In the genomic region with DNA sequence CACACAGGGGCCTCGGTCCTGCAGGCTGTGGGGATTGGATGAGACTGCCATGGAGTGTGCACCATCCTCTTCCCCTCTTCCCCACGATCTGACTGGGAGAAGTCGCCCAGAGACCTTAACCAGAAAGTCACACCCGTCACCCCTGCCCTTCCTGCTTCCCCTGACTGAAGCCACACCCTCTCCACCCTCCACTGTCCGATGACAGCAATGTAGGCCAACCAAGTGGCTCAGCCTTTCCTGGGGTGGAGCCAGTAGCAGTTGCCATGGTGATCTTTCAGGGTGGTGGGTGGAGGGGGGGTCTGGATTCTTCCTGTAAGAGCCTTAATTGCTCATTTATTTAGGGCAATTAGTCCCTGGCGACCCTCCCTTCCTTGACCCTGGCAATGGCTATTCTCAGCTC, we compare ENCODE assay signal across 1 cellular context.
TF ChIP-seq lines count a peak whose summit lies in the region.

No MANE protein-coding gene starts in this region.

TF ChIP-seq in WTC11, 78 proteins besides CTCF, POLR2A, EP300 and RAD21:
- TF ChIP-seq ZNF532 (CRISPR knock-in tag; IDR thresholded peaks at IDR 0.05; ENCODE audit: borderline replicate concordance): no peak
- TF ChIP-seq, protein P1, sequence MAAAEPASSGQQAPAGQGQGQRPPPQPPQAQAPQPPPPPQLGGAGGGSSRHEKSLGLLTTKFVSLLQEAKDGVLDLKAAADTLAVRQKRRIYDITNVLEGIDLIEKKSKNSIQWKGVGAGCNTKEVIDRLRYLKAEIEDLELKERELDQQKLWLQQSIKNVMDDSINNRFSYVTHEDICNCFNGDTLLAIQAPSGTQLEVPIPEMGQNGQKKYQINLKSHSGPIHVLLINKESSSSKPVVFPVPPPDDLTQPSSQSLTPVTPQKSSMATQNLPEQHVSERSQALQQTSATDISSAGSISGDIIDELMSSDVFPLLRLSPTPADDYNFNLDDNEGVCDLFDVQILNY (CRISPR knock-in tag; IDR thresholded peaks at IDR 0.05): no peak
- TF ChIP-seq ZSCAN18 (CRISPR knock-in tag; IDR thresholded peaks at IDR 0.05): no peak
- TF ChIP-seq ELF4 (CRISPR knock-in tag; IDR thresholded peaks at IDR 0.05; ENCODE audit: low read depth): no peak
- TF ChIP-seq NR3C1 (CRISPR knock-in tag; conservative IDR thresholded peaks at IDR 0.05; ENCODE audit: low read depth): no peak
- no peak for TF ChIP-seq RORB (CRISPR knock-in tag; IDR thresholded peaks at IDR 0.05)
- TF ChIP-seq MYBL2 (CRISPR knock-in tag; IDR thresholded peaks at IDR 0.05): no peak
- no peak for TF ChIP-seq TCF7 (CRISPR knock-in tag; IDR thresholded peaks at IDR 0.05; ENCODE audit: low read depth)
- no peak for TF ChIP-seq ZNF121 (CRISPR knock-in tag; IDR thresholded peaks at IDR 0.05)
- no peak for TF ChIP-seq EMX1 (CRISPR knock-in tag; IDR thresholded peaks at IDR 0.05)
- TF ChIP-seq RELA (CRISPR knock-in tag; IDR thresholded peaks at IDR 0.05; ENCODE audit: borderline replicate concordance): no peak
- TF ChIP-seq, protein P2, sequence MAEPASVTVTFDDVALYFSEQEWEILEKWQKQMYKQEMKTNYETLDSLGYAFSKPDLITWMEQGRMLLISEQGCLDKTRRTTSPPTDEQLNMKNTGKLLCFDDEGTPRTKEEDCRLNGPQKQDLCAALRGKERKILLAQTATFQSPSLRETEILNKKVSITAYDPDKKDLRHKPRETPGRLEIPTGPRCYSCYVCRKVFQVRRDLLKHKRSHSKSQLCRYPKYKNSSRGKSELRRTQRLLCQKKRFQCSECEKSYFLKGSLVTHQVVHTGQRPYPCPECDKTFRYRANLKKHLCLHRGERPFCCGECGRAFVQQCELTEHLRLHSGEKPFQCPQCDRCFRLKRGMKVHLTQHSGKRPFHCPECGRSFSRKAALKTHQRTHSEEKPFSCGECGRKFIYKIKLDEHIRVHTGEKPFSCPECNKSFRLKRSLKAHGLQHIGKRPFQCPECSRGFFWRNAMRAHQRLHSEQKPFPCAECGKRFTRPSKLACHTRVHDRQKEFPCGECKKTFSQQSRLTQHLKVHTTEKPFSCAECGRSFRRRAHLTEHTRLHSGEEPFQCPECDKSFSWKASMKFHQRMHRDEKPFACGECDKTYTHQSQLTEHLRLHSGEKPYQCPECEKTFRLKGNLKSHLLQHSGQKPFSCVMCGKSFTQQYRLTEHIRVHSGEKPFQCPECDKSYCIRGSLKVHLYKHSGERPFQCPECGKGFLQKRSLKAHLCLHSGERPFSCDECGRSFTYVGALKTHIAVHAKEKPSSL (CRISPR knock-in tag; conservative IDR thresholded peaks at IDR 0.05): no peak
- no peak for TF ChIP-seq ZNF232 (CRISPR knock-in tag; IDR thresholded peaks at IDR 0.05)
- no peak for TF ChIP-seq CREM (CRISPR knock-in tag; IDR thresholded peaks at IDR 0.05)
- TF ChIP-seq JUN (CRISPR knock-in tag; IDR thresholded peaks at IDR 0.05): no peak
- no peak for TF ChIP-seq OVOL2 (CRISPR knock-in tag; IDR thresholded peaks at IDR 0.05; ENCODE audit: borderline replicate concordance)
- TF ChIP-seq NFYB (CRISPR knock-in tag; conservative IDR thresholded peaks at IDR 0.05; ENCODE audit: low read depth): no peak; the same call in 1 of the 2 replicates
- no peak for TF ChIP-seq ZNF423 (CRISPR knock-in tag; IDR thresholded peaks at IDR 0.05)
